Comparison of ENCODE assay signal across 2 cellular contexts in genomic region chr3:16979769-16980515, GRCh38.
DNase-seq lines count a peak whose midpoint lies in the region; FAIRE-seq and TF ChIP-seq lines count a peak whose summit lies in the region.
"Not testable (repeated sequence)": the region's sequence is repeated elsewhere in the genome, so short reads cannot be mapped to it uniquely, and the experiment has no call there.

No MANE protein-coding gene starts in this region.

- TF ChIP-seq CTCF in kidney (IDR thresholded peaks at IDR 0.05; ENCODE audit: borderline replicate concordance, extremely low read depth, insufficient read depth): not testable (repeated sequence)

- not testable (repeated sequence) for H3K36me3 ChIP-seq in kidney (ENCODE audit: control insufficient read depth in 1 of 2, insufficient read depth in 2 of 2, low read length in 2 of 2)

- peak; percentile 8 for DNase-seq in activated gamma-delta T cell (lab: John Stamatoyannopoulos, UW)
- peak; percentile 58 for DNase-seq in kidney

- not testable (repeated sequence) for H3K9me3 ChIP-seq in kidney (ENCODE audit: control insufficient read depth in 1 of 2, low read length in 2 of 2)

- not testable (repeated sequence) for FAIRE-seq in kidney (lab: Jason Lieb, UNC)

- not testable (repeated sequence) for H3K27ac ChIP-seq in kidney (ENCODE audit: low read depth in 2 of 2, low read length in 2 of 2)

- intact Hi-C loops in kidney (cut with DNase I): not testable (repeated sequence)

- H3K9ac ChIP-seq in kidney (ENCODE audit: low read length in 2 of 2): not testable (repeated sequence)

- H3K4me3 ChIP-seq in kidney (ENCODE audit: low read length in 2 of 2): not testable (repeated sequence)

- H3K4me1 ChIP-seq in kidney (ENCODE audit: control insufficient read depth in 1 of 2, insufficient read depth in 1 of 2, low read depth in 1 of 2, low read length in 2 of 2): not testable (repeated sequence)
